In genomic region chrX:11040405-11040804, GRCh38 we compare ENCODE assay signal across 20 cellular contexts.
DNase-seq lines count a peak whose midpoint lies in the region; ATAC-seq and TF ChIP-seq lines count a peak whose summit lies in the region.
"Had no signal": no experiment of that assay in that cellular context is flagged by ENCODE, and none has a peak within 500 bp of the region (broad histone marks: within the 10 kb centered on the region; RNA-seq: fewer than 3 reads in every experiment).

No MANE protein-coding gene starts in this region.

- POLR2A ChIA-PET in AG04449 (lab: Yijun Ruan, JAX), result no interaction called here
- POLR2A ChIA-PET in naive thymus-derived CD8-positive, alpha-beta T cell (lab: Charles Lee), result no interaction called here

- in situ Hi-C loops in brain microvascular endothelial cell (cut with HindIII; ENCODE audit: low pct_ligation_motif_present, low sequenced_read_pairs), result no loop called here

- H3K4me1 Mint-ChIP-seq in HFFc6 (ENCODE audit: low read depth), result no peaks in the 10 kb centered on the region
- H3K4me1 Mint-ChIP-seq in naive thymus-derived CD8-positive, alpha-beta T cell, result no peaks in the 10 kb centered on the region
- H3K4me1 Mint-ChIP-seq: CD8-positive, alpha-beta memory T cell; IgD-negative memory B cell had no signal

- no peak overlapping the region for H3K27ac ChIP-seq in brain microvascular endothelial cell
- H3K27ac ChIP-seq: A549, SK-N-MC had no signal

- no peak overlapping the region for H3K4me3 Mint-ChIP-seq in HFFc6
- no peak overlapping the region for H3K4me3 Mint-ChIP-seq in naive thymus-derived CD8-positive, alpha-beta T cell
- H3K4me3 Mint-ChIP-seq: CD8-positive, alpha-beta memory T cell; IgD-negative memory B cell had no signal

- intact Hi-C loops in sciatic nerve (cut with DNase I), result no loop called here

- H3K36me3 Mint-ChIP-seq in HFFc6 (ENCODE audit: low read depth), result no peaks in the 10 kb centered on the region
- H3K36me3 Mint-ChIP-seq in naive thymus-derived CD8-positive, alpha-beta T cell, result peaks cover 0 to under 1% (median 0%) of the 10 kb centered on the region in 3 donors
- H3K36me3 Mint-ChIP-seq: CD8-positive, alpha-beta memory T cell; IgD-negative memory B cell had no signal

- H3K36me3 ChIP-seq in brain microvascular endothelial cell (replicated peaks), result no peaks in the 10 kb centered on the region
- H3K36me3 ChIP-seq: BE2C had no signal

- DNase-seq in AG04449 (ENCODE audit: low read depth, low spot score) (no peak), HFFc6 (no peak), brain microvascular endothelial cell (no peak), foreskin fibroblast (peak; percentile 1 to 17), ureter (ENCODE audit: low spot score) (no peak), sciatic nerve (ENCODE audit: low spot score) (no peak), NCI-H187 (lab: John Stamatoyannopoulos, UW) (no peak)
- DNase-seq in naive thymus-derived CD8-positive, alpha-beta T cell, result no peak
- DNase-seq: BE2C; CD8-positive, alpha-beta memory T cell; GF-D8; HCEC 1CT; MV-4-11; NCI-H1417 treated with DMSO at 0.1 percent for 48 hours; NCI-H2081 treated with DMSO at 0.1 percent for 48 hours; NCI-H2227 treated with DMSO at 0.1 percent for 48 hours; NCI-H526 had no signal

- ATAC-seq in naive thymus-derived CD8-positive, alpha-beta T cell, result no peak
- no peak for ATAC-seq in sciatic nerve
- ATAC-seq: A549 had no signal

- no peak overlapping the region for H3K27ac Mint-ChIP-seq in HFFc6
- H3K27ac Mint-ChIP-seq in naive thymus-derived CD8-positive, alpha-beta T cell, result no peak overlapping the region
- H3K27ac Mint-ChIP-seq: CD8-positive, alpha-beta memory T cell; IgD-negative memory B cell had no signal

- CTCF ChIA-PET in AG04449 (lab: Yijun Ruan, JAX), result interaction anchor here (2.0 kb wide), 1 partner anchor 61 kb away, joined by 4 read pairs; no protein-coding TSS in a partner anchor

- peaks cover 1% of the 10 kb centered on the region; the same call in 1 of the 2 replicates for H3K27me3 Mint-ChIP-seq in HFFc6 (ENCODE audit: insufficient read depth)
- H3K27me3 Mint-ChIP-seq in naive thymus-derived CD8-positive, alpha-beta T cell, result no peaks in the 10 kb centered on the region
- H3K27me3 Mint-ChIP-seq: IgD-negative memory B cell had no signal

- H3K9me3 Mint-ChIP-seq in HFFc6, result no peaks in the 10 kb centered on the region
- peaks cover 0 to 15% (median 6%) of the 10 kb centered on the region in 9 donors for H3K9me3 Mint-ChIP-seq in naive thymus-derived CD8-positive, alpha-beta T cell

- no peaks in the 10 kb centered on the region for H3K27me3 ChIP-seq in brain microvascular endothelial cell (replicated peaks)
- H3K27me3 ChIP-seq: BE2C had no signal

- H3K4me3 ChIP-seq in AG04449 (ENCODE audit: low read depth, low read length) (no peak overlapping the region), brain microvascular endothelial cell (ENCODE audit: low read depth, low read length) (no peak overlapping the region), foreskin fibroblast (ENCODE audit: low read depth in 1 of 2, low read length in 2 of 2) (no peak overlapping the region)
- H3K4me3 ChIP-seq: A549, SK-N-MC had no signal

- TF ChIP-seq CTCF in AG04449 (IDR thresholded peaks at IDR 0.05; ENCODE audit: insufficient read depth, low read length, missing control alignments) (peak; percentile 2), HFFc6 (IDR thresholded peaks at IDR 0.05) (peak; percentile 27; the same call in 1 of the 2 replicates), brain microvascular endothelial cell (IDR thresholded peaks at IDR 0.05; ENCODE audit: low read depth, low read length, missing control alignments) (peak; percentile 21), foreskin fibroblast (IDR thresholded peaks at IDR 0.05; ENCODE audit: low read depth, low read length) (no peak)

Comparison
In these comparisons a context has a peak if more than half of its experiments do, and no peak if none do; other contexts are left out.
1. DNase-seq: peak in foreskin fibroblast (2 of 2); none in AG04449 (single experiment), HFFc6 (single experiment), brain microvascular endothelial cell (single experiment), naive thymus-derived CD8-positive, alpha-beta T cell (0 of 10), ureter (single experiment), sciatic nerve (single experiment) and NCI-H187 (0 of 2).